11 cellular contexts compared by ENCODE assay signal in the genomic region with DNA sequence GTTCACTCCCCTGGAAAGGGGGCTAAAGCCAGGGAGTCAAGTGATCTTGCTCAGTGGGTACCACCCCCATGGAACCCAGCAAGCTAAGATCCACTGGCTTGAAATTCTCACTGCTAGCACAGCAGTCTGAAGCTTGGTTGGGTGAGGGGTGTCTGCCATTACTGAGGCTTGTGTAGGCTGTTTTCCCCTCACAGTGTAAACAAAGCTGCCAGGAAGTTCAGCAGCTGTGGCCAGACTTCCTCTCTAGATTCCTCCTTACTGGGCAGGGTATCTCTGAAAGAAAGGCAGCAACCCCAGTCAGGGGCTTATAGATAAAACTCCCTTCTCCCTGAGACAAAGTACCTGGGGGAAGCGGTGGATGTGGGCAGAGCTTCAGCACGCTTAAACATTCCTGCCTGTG.
"Had no signal": no experiment of that assay in that cellular context is flagged by ENCODE, and none has a peak within 500 bp of the region (broad histone marks: within the 10 kb centered on the region; RNA-seq: fewer than 3 reads in every experiment).

No MANE protein-coding gene starts in this region.

- H3K27ac ChIP-seq: lower lobe of right lung, neutrophil, right atrium auricular region, uterus had no signal

- DNase-seq: activated CD4-positive, alpha-beta T cell treated with anti-CD3 and anti-CD28 coated beads, Interleukin-2, amount 50 U/mL, for 1 hour; activated effector memory CD4-positive, alpha-beta T cell treated with Interleukin-2 at 50 U/mL for 16 hours; activated T-cell treated with anti-CD3 and anti-CD28 coated beads, Interleukin-2, amount 50 U/mL, for 1 hour; lower lobe of right lung; naive B cell; posterior cingulate gyrus; small intestine; uterus had no signal

- H3K4me3 ChIP-seq: lower lobe of right lung, right atrium auricular region, uterus had no signal

- H3K9me3 ChIP-seq: lower lobe of right lung, neutrophil, uterus had no signal

- ATAC-seq: activated naive CD4-positive, alpha-beta T cell treated with anti-CD3 and anti-CD28 coated beads, Interleukin-2, amount 50 U/mL, for 72 hours; lower lobe of right lung had no signal

- H3K36me3 ChIP-seq: lower lobe of right lung, neutrophil, right atrium auricular region, uterus had no signal

- H3K27me3 ChIP-seq: neutrophil, right atrium auricular region, uterus had no signal

- H3K4me1 ChIP-seq: lower lobe of right lung, right atrium auricular region, uterus had no signal
